In genomic region chr13:94435604-94436226, GRCh38 we compare ENCODE assay signal across 8 cellular contexts. TPM values are rescaled to one million over a fixed set of nuclear protein-coding genes. Genes with fewer than 3 reads are reported as not detected.
DNase-seq lines count a peak whose midpoint lies in the region; ATAC-seq, FAIRE-seq and TF ChIP-seq lines count a peak whose summit lies in the region.

No MANE protein-coding gene starts in this region.

- DNase-seq in DMS153 treated with DMSO at 0.1 percent for 48 hours (lab: John Stamatoyannopoulos, UW; ENCODE audit: unreplicated experiment): peak; percentile 83
- no peak for DNase-seq in LNCaP clone FGC (ENCODE audit: low read depth)
- peak; percentile 75 for DNase-seq in RKO (ENCODE audit: low spot score)
- peak; percentile 67 for DNase-seq in myocyte (ENCODE audit: low read depth)
- DNase-seq in activated T-cell treated with anti-CD3 and anti-CD28 coated beads, Interleukin-2, amount 50 U/mL, for 1 hour: no peak

- peak; percentile 36 for TF ChIP-seq CTCF in LNCaP clone FGC (IDR thresholded peaks at IDR 0.05; ENCODE audit: control insufficient read depth, extremely low read depth, insufficient read depth)

- FAIRE-seq in endometrium (lab: Jason Lieb, UNC): peak; percentile 55

- H3K4me3 ChIP-seq in LNCaP clone FGC (ENCODE audit: low read depth, low read length): no peak overlapping the region

- ATAC-seq in GM19395 (IDR thresholded peaks at IDR 0.05; ENCODE audit: unreplicated experiment): peak; percentile 67
- ATAC-seq in GM19452 (IDR thresholded peaks at IDR 0.05; ENCODE audit: unreplicated experiment): no peak

RNA-seq across cellular contexts. Expression of gene DCT, which starts 43.8 kb away (rescaled TPM):
- 0.13 TPM in 1 of 2 replicates, not detected in the other for total RNA-seq in myocyte
- polyA plus RNA-seq in myocyte (2012): 0.14 TPM

Comparison
In these comparisons a context has a peak if more than half of its experiments do, and no peak if none do; other contexts are left out.
1. DNase-seq: peak in DMS153 treated with DMSO at 0.1 percent for 48 hours (single experiment), RKO (single experiment) and myocyte (single experiment); none in LNCaP clone FGC (single experiment) and activated T-cell treated with anti-CD3 and anti-CD28 coated beads, Interleukin-2, amount 50 U/mL, for 1 hour (single experiment).